Comparison of ENCODE assay signal across 9 cellular contexts in the genomic region with DNA sequence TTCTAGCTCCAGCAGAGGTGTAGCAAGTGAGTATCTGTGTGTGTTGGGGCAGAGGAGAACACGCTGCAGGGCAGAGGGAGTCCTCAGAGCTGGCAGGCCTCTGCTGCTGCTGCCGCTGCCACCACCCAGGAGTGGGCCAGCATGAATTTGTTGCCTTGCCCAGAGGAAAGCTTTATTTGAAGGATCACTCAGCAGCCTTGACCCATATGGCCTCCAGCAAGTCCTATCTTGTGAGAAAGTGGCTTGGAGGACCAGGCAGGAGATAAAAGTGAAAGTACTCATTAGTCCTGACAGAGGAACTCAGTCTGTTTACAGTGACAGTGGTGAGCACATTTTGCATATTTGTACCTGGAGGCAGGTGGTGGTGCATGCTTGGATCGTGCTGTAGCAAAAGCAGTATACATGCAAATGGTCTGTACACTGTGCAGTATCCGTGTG. TPM values are rescaled to one million over a fixed set of nuclear protein-coding genes. Genes with fewer than 3 reads are reported as not detected.
DNase-seq lines count a peak whose midpoint lies in the region; ATAC-seq, FAIRE-seq and TF ChIP-seq lines count a peak whose summit lies in the region.
"Had no signal": no experiment of that assay in that cellular context is flagged by ENCODE, and none has a peak within 500 bp of the region (broad histone marks: within the 10 kb centered on the region; RNA-seq: fewer than 3 reads in every experiment).

No MANE protein-coding gene starts in this region.

- H3K79me2 ChIP-seq in GM12878 (ENCODE audit: control insufficient read depth, insufficient read depth, low read length): peaks cover 85% of the 10 kb centered on the region

- H3K4me1 ChIP-seq in GM12878 (ENCODE audit: control insufficient read depth, insufficient read depth, low read length) (peaks cover 51% of the 10 kb centered on the region), psoas muscle (peaks cover 3% of the 10 kb centered on the region)

- peak overlapping the region; percentile 83 for H3K9ac ChIP-seq in GM12878 (ENCODE audit: control insufficient read depth, insufficient read depth, low read length)

- peak overlapping the region; percentile 65 for H3K4me3 ChIP-seq in GM12878
- no peak overlapping the region for H3K4me3 ChIP-seq in psoas muscle

- no peak for TF ChIP-seq EP300 in GM12878 (IDR thresholded peaks at IDR 0.05; ENCODE audit: borderline replicate concordance in 1 of 2, control insufficient read depth in 1 of 2, low read depth in 2 of 2, low read length in 2 of 2)

- TF ChIP-seq CTCF in GM12878 (IDR thresholded peaks at IDR 0.05 in 2 of 3, conservative IDR thresholded peaks at IDR 0.05 in 1 of 3; ENCODE audit: control insufficient read depth in 2 of 3, extremely low read depth in 1 of 3, insufficient read depth in 1 of 3, low read depth in 3 of 3, low read length in 3 of 3) (no peak), psoas muscle (IDR thresholded peaks at IDR 0.05) (no peak)

- H3K27ac ChIP-seq in GM12878 (ENCODE audit: control insufficient read depth, insufficient read depth) (peak overlapping the region; percentile 81), psoas muscle (no peak overlapping the region)

- no TSS peak for BruUV-seq in GM12878 (replicated peaks; lab: Mats Ljungman, UMichigan)

- in situ Hi-C loops in GM12878 (cut with MboI): loop anchor here (10.0 kb wide), 1 partner anchor 185 kb away; no protein-coding TSS in a partner anchor

- CTCF ChIA-PET in GM12878 (lab: Yijun Ruan, JAX): interaction anchor here (0.9 to 11.0 kb wide), 9 partner anchors 8 to 185 kb away, joined by 3 to 99 read pairs (median 5); no protein-coding TSS in a partner anchor

- no peak for TF ChIP-seq RAD21 in GM12878 (IDR thresholded peaks at IDR 0.05; ENCODE audit: insufficient read depth, low read depth, low read length)

- TF ChIP-seq POLR2A in GM12878 (IDR thresholded peaks at IDR 0.05; ENCODE audit: low read depth, low read length): no peak

- RAD21 ChIA-PET in GM12878 (lab: Charles Lee; ENCODE audit: unreplicated experiment): interaction anchor here (0.7 to 3.7 kb wide), 10 partner anchors 9 to 367 kb away, joined by 3 to 13 read pairs (median 4); no protein-coding TSS in a partner anchor

- peak overlapping the region; percentile 99 for H3K4me2 ChIP-seq in GM12878 (ENCODE audit: control insufficient read depth, insufficient read depth)

- SMC1A ChIA-PET in GM12878 (lab: Charles Lee; ENCODE audit: uncharacterized antibody, unreplicated experiment): interaction anchor here (1.0 to 3.6 kb wide), 10 partner anchors 9 to 351 kb away, joined by 3 to 29 read pairs (median 8); no protein-coding TSS in a partner anchor

- ATAC-seq in GM19372 (IDR thresholded peaks at IDR 0.05; ENCODE audit: low read depth, unreplicated experiment) (peak; percentile 44), HG03280 (IDR thresholded peaks at IDR 0.05; ENCODE audit: unreplicated experiment) (peak; percentile 45), GM12878 (peak; percentile 50), psoas muscle (no peak)

- peak; percentile 60 for DNase-seq in DMS53 treated with DMSO at 0.1 percent for 48 hours (lab: John Stamatoyannopoulos, UW; ENCODE audit: unreplicated experiment)
- no peak for DNase-seq in GM12878 (ENCODE audit: low read depth, low spot score)
- DNase-seq in iPS-NIHi7 (ENCODE audit: extremely low spot score): no peak
- DNase-seq in psoas muscle: no peak
- DNase-seq in stimulated activated CD4-positive, alpha-beta T cell treated with anti-CD3 and anti-CD28 coated beads, Interleukin-4, amount 100 ng/mL, for 24 hours: no peak
- DNase-seq in AG20443 (ENCODE audit: low spot score): no peak
- DNase-seq: activated CD4-positive, alpha-beta T cell treated with anti-CD3 and anti-CD28 coated beads for 48 hours had no signal

- no peaks in the 10 kb centered on the region for H3K9me3 ChIP-seq in GM12878 (replicated peaks; ENCODE audit: control insufficient read depth, insufficient read depth, low read length)
- no peaks in the 10 kb centered on the region for H3K9me3 ChIP-seq in psoas muscle

- H4K20me1 ChIP-seq in GM12878 (ENCODE audit: control insufficient read depth, insufficient read depth): no peaks in the 10 kb centered on the region

- H3K27me3 ChIP-seq in GM12878 (replicated peaks in 1 of 2; ENCODE audit: control insufficient read depth in 2 of 2, insufficient read depth in 2 of 2, low read length in 1 of 2) (no peaks in the 10 kb centered on the region), psoas muscle (ENCODE audit: insufficient read depth in 3 of 3, low read length in 2 of 3) (no peaks in the 10 kb centered on the region)

- no peak overlapping the region; the same call in 1 of the 2 replicates for H2AFZ ChIP-seq in GM12878 (ENCODE audit: control insufficient read depth, low read depth, low read length)

- intact Hi-C loops in GM12878 (cut with micrococcal nuclease; ENCODE audit: unreplicated experiment): loop anchor here (5.0 kb wide), 1 partner anchor 248 kb away; a partner anchor contains a TSS
- intact Hi-C loops in psoas muscle (cut with DNase I): loop anchor here in 1 of 2 donors (5.0 to 10.0 kb wide), 3 partner anchors 53 to 325 kb away; no protein-coding TSS in a partner anchor

- FAIRE-seq in GM12878 (lab: Jason Lieb, UNC): peak; percentile 49

- POLR2A ChIA-PET in GM12878 (lab: Charles Lee): interaction anchor here (1.3 to 2.2 kb wide), 6 partner anchors 17 to 249 kb away, joined by 3 to 8 read pairs (median 6); a partner anchor contains a TSS

- H3K36me3 ChIP-seq in GM12878 (ENCODE audit: control insufficient read depth in 2 of 2, insufficient read depth in 2 of 2, low read length in 1 of 2) (0 out of 4 replicates have a peak, but pooled peaks cover 0 to 4% of the 10 kb centered on the region in 2 experiments), psoas muscle (ENCODE audit: insufficient read depth in 1 of 2, low read depth in 1 of 2) (no peaks in the 10 kb centered on the region)

- 41% methylated on average over 4 of the region's 4 CpGs for WGBS in GM12878 (ENCODE audit: insufficient coverage, insufficient replicate concordance, low lambda C conversion rate, missing lambda C conversion rate)
- WGBS in psoas muscle, 3 donors: 72 to 90% (median 86%) methylated on average over 4 of the region's 4 CpGs

TF ChIP-seq in GM12878, 131 proteins besides CTCF, POLR2A, EP300 and RAD21 (continues in another document):
- TF ChIP-seq SRF (IDR thresholded peaks at IDR 0.05; ENCODE audit: low read depth in 2 of 2, low read length in 2 of 2): no peak
- peak; percentile 72 to 73 for TF ChIP-seq BHLHE40 (IDR thresholded peaks at IDR 0.05; ENCODE audit: borderline replicate concordance in 1 of 2, low read depth in 2 of 2, low read length in 1 of 2)
- peak; percentile 14; the same call in 1 of the 2 replicates for TF ChIP-seq SPI1 (IDR thresholded peaks at IDR 0.05; ENCODE audit: borderline replicate concordance, insufficient read depth, low read depth, low read length)
- TF ChIP-seq WRNIP1 (IDR thresholded peaks at IDR 0.05; ENCODE audit: borderline replicate concordance, low read depth, low read length): no peak
- TF ChIP-seq ZBED1 (IDR thresholded peaks at IDR 0.05; ENCODE audit: borderline replicate concordance): no peak
- TF ChIP-seq BMI1 (IDR thresholded peaks at IDR 0.05; ENCODE audit: borderline replicate concordance): no peak
- TF ChIP-seq RUNX3 (IDR thresholded peaks at IDR 0.05; ENCODE audit: low read length): peak; percentile 28; the same call in 1 of the 2 replicates
- peak; percentile 94; the same call in 2 of the 3 replicates for TF ChIP-seq POU2F2 (IDR thresholded peaks at IDR 0.05; ENCODE audit: borderline replicate concordance, low read depth, low read length)

RNA-seq across cellular contexts. Expression of a gene that starts 3.1 kb away (rescaled TPM):
- 149 and 152 TPM in 2 replicates for total RNA-seq in GM12878 (2013; cell fraction: nucleolus; rRNA removed)
- total RNA-seq in GM12878 (2014; rRNA removed): 35.3 and 36.1 TPM in 2 replicates
- 25.0 and 26.5 TPM in 2 replicates for total RNA-seq in GM12878 (2014; rRNA removed; fragmentation: Illumina TruSeq; extraction: Trizol)
- 25.7 and 27.6 TPM in 2 replicates for total RNA-seq in GM12878 (2021)
- polyA plus RNA-seq in GM12878 (2011; ENCODE audit: low read depth): 17.0 TPM
- polyA plus RNA-seq in GM12878 (2011; rRNA removed): 36.5 and 49.7 TPM in 2 replicates
- 23.0 TPM in 2 replicates for polyA plus RNA-seq in GM12878 (2011; cell fraction: cytosol; rRNA removed)
- polyA plus RNA-seq in GM12878 (2011; cell fraction: nucleus; rRNA removed): 96.9 and 102 TPM in 2 replicates
- polyA plus RNA-seq in GM12878 (2012): 18.6 and 25.1 TPM in 2 replicates
- polyA plus RNA-seq in GM12878 (2014; fragmentation: Illumina TruSeq; extraction: Trizol): 36.4 and 48.6 TPM in 2 replicates
- 10 to 100 TPM; 10.6 to 11.8 TPM for polyA plus RNA-seq in GM12878 (2014; fragmentation: Nextera tagmentation; extraction: Ambion mirVana)
- polyA plus RNA-seq in GM12878 (2014; rRNA removed): 30.8 and 34.4 TPM in 2 replicates
- polyA plus RNA-seq in GM12878 (2016; fragmentation: Nextera tagmentation; extraction: Ambion mirVana): 10 to 100 TPM; 16.7 to 19.7 TPM
- 24.5 and 25.3 TPM in 2 replicates for polyA minus RNA-seq in GM12878 (2011; rRNA and poly(A)+ RNA removed)
- 8.7 and 9.8 TPM in 2 replicates for polyA minus RNA-seq in GM12878 (2011; cell fraction: cytosol; rRNA and poly(A)+ RNA removed)
- 45.0 and 64.3 TPM in 2 replicates for polyA minus RNA-seq in GM12878 (2011; cell fraction: nucleus; rRNA and poly(A)+ RNA removed)
- 1 to 10 TPM; 1.3 to 3.2 (median 1.8) TPM for total RNA-seq in psoas muscle
- 1 to 10 TPM; 1.1 to 5.1 (median 1.3) TPM for polyA plus RNA-seq in psoas muscle

Comparison
In these comparisons a context has a peak if more than half of its experiments do, and no peak if none do; other contexts are left out.
1. ATAC-seq: peak in GM19372 (single experiment), HG03280 (single experiment) and GM12878 (single experiment); none in psoas muscle (0 of 4).
2. RNA of a gene that starts 3.1 kb away (total RNA-seq): 25.0 to 152 TPM in GM12878; 1.3 to 3.2 TPM in psoas muscle; every median in the first group is over 4 times any median in the second.